ENCODE assay signal across 8 cellular contexts in genomic region chr12:118103231-118103600, GRCh38. TPM values are rescaled to one million over a fixed set of nuclear protein-coding genes. Genes with fewer than 3 reads are reported as not detected.
DNase-seq lines count a peak whose midpoint lies in the region; ATAC-seq and TF ChIP-seq lines count a peak whose summit lies in the region.

No MANE protein-coding gene starts in this region.

- peaks cover 14% of the 10 kb centered on the region; the same call in 1 of the 2 replicates for H3K4me1 ChIP-seq in HUES6 (ENCODE audit: control insufficient read depth, insufficient read depth, low read length)
- no peaks in the 10 kb centered on the region for H3K4me1 ChIP-seq in rectal smooth muscle tissue (ENCODE audit: control insufficient read depth, insufficient read depth, low read length)

- peak; percentile 27 for DNase-seq in Daoy (ENCODE audit: low read depth)
- peak; percentile 17 for DNase-seq in activated CD8-positive, alpha-beta T cell treated with anti-CD3 and anti-CD28 coated beads for 36 hours
- peak; percentile 44 for DNase-seq in left cardiac atrium
- DNase-seq in NCI-H2029 treated with DMSO at 0.1 percent for 48 hours (lab: John Stamatoyannopoulos, UW) = no peak

- no peaks in the 10 kb centered on the region for H3K9me3 Mint-ChIP-seq in activated CD8-positive, alpha-beta T cell treated with anti-CD3 and anti-CD28 coated beads for 36 hours

- H3K4me3 ChIP-seq in HUES6 (ENCODE audit: low read depth, low read length) (peak overlapping the region; percentile 84), rectal smooth muscle tissue (ENCODE audit: low read length) (peak overlapping the region; percentile 88)

- H3K9me3 ChIP-seq in HUES6 (ENCODE audit: control insufficient read depth, insufficient read depth, low read depth, low read length) = no peaks in the 10 kb centered on the region

- H3K9ac ChIP-seq in HUES6 (ENCODE audit: low read length) = peak overlapping the region; percentile 97
- peak overlapping the region; percentile 1 for H3K9ac ChIP-seq in rectal smooth muscle tissue (ENCODE audit: low read length)

- H3K36me3 Mint-ChIP-seq in activated CD8-positive, alpha-beta T cell treated with anti-CD3 and anti-CD28 coated beads for 36 hours (ENCODE audit: low read depth) = no peaks in the 10 kb centered on the region

- ATAC-seq in activated CD8-positive, alpha-beta T cell treated with anti-CD3 and anti-CD28 coated beads for 36 hours = peak; percentile 10
- ATAC-seq in left cardiac atrium (peak; percentile 9 to 35), GM19455 (IDR thresholded peaks at IDR 0.05; ENCODE audit: unreplicated experiment) (no peak), HG02970 (IDR thresholded peaks at IDR 0.05; ENCODE audit: low FRiP score, unreplicated experiment) (no peak)

- H3K27ac Mint-ChIP-seq in activated CD8-positive, alpha-beta T cell treated with anti-CD3 and anti-CD28 coated beads for 36 hours = no peak overlapping the region

- peaks cover 15% of the 10 kb centered on the region for H3K27me3 Mint-ChIP-seq in activated CD8-positive, alpha-beta T cell treated with anti-CD3 and anti-CD28 coated beads for 36 hours

- CTCF ChIA-PET in activated CD8-positive, alpha-beta T cell treated with anti-CD3 and anti-CD28 coated beads for 36 hours (lab: Charles Lee) = interaction anchor here (1.2 to 1.7 kb wide), 3 partner anchors 18 to 273 kb away, joined by 3 to 4 read pairs (median 3); partner anchors contain the start of gene SUDS3

- TF ChIP-seq CTCF in activated CD8-positive, alpha-beta T cell treated with anti-CD3 and anti-CD28 coated beads for 36 hours (IDR thresholded peaks at IDR 0.05) = no peak

- H3K27ac ChIP-seq in HUES6 (ENCODE audit: low read depth, low read length) (peak overlapping the region; percentile 94), rectal smooth muscle tissue (ENCODE audit: low read depth, low read length) (peak overlapping the region; percentile 66)

- intact Hi-C loops in activated CD8-positive, alpha-beta T cell treated with anti-CD3 and anti-CD28 coated beads for 36 hours (cut with micrococcal nuclease) = loop anchor here (10.0 kb wide), 1 partner anchor 228 kb away; no protein-coding TSS in a partner anchor
- intact Hi-C loops in left cardiac atrium (cut with DNase I) = loop anchor here in 1 of 2 donors (5.0 kb wide), 1 partner anchor 41 kb away; the partner anchor contains the start of gene WSB2

- H3K36me3 ChIP-seq in HUES6 (ENCODE audit: control insufficient read depth, insufficient read depth, low read length) (peaks cover 9% of the 10 kb centered on the region), rectal smooth muscle tissue (ENCODE audit: control insufficient read depth, insufficient read depth, low read length) (no peaks in the 10 kb centered on the region)

- H3K4me3 Mint-ChIP-seq in activated CD8-positive, alpha-beta T cell treated with anti-CD3 and anti-CD28 coated beads for 36 hours = peak overlapping the region; percentile 73

- H3K27me3 ChIP-seq in HUES6 (ENCODE audit: control insufficient read depth, insufficient read depth, low read length) (no peaks in the 10 kb centered on the region), rectal smooth muscle tissue (ENCODE audit: control insufficient read depth, insufficient read depth, low read length) (no peaks in the 10 kb centered on the region)

- H3K4me1 Mint-ChIP-seq in activated CD8-positive, alpha-beta T cell treated with anti-CD3 and anti-CD28 coated beads for 36 hours (ENCODE audit: low read depth) = peaks cover 7% of the 10 kb centered on the region

- POLR2A ChIA-PET in activated CD8-positive, alpha-beta T cell treated with anti-CD3 and anti-CD28 coated beads for 36 hours (lab: Charles Lee) = no interaction called here

RNA-seq across cellular contexts. Expression of gene VSIG10, which starts 0.6 kb away (rescaled TPM):
- total RNA-seq in Daoy (2014; rRNA removed; shearing (Covaris generic)) = 18.2 and 18.9 TPM in 2 replicates
- 1 to 10 TPM; 4.2 to 5.3 TPM for total RNA-seq in activated CD8-positive, alpha-beta T cell treated with anti-CD3 and anti-CD28 coated beads for 36 hours
- 10 to 100 TPM in 1 of 2 donors, 1 to 10 TPM in 1; 9.3 to 17.2 TPM for total RNA-seq in left cardiac atrium

RNA-seq across cellular contexts. Expression of gene PEBP1, which starts 32.7 kb away (rescaled TPM):
- total RNA-seq in Daoy (2014; rRNA removed; shearing (Covaris generic)) = 87.8 and 102 TPM in 2 replicates
- 100 to 1,000 TPM; 122 to 128 TPM for total RNA-seq in activated CD8-positive, alpha-beta T cell treated with anti-CD3 and anti-CD28 coated beads for 36 hours
- total RNA-seq in left cardiac atrium = 100 to 1,000 TPM; 315 to 322 TPM

RNA-seq across cellular contexts. Expression of gene WSB2, which starts 42.2 kb away (rescaled TPM):
- total RNA-seq in Daoy (2014; rRNA removed; shearing (Covaris generic)) = 103 and 111 TPM in 2 replicates
- total RNA-seq in activated CD8-positive, alpha-beta T cell treated with anti-CD3 and anti-CD28 coated beads for 36 hours = 10 to 100 TPM; 26.2 to 27.9 TPM
- total RNA-seq in left cardiac atrium = 10 to 100 TPM; 77.6 to 83.4 TPM

Comparison
In these comparisons a context has a peak if more than half of its experiments do, and no peak if none do; other contexts are left out.
1. ATAC-seq: peak in activated CD8-positive, alpha-beta T cell treated with anti-CD3 and anti-CD28 coated beads for 36 hours (single experiment) and left cardiac atrium (2 of 2); none in GM19455 (single experiment) and HG02970 (single experiment).